ENCODE assay signal across 14 cellular contexts in genomic region chr4:81756973-81757372, GRCh38.
A peak's percentile ranks its signal among the peaks of the same experiment; 100 is the strongest.
DNase-seq lines count a peak whose midpoint lies in the region; ATAC-seq, FAIRE-seq and TF ChIP-seq lines count a peak whose summit lies in the region.
"Had no signal": no experiment of that assay in that cellular context is flagged by ENCODE, and none has a peak within 500 bp of the region (broad histone marks: within the 10 kb centered on the region; RNA-seq: fewer than 3 reads in every experiment).

No MANE protein-coding gene starts in this region.

- H3K27ac ChIP-seq in suprapubic skin = no peak overlapping the region
- H3K27ac ChIP-seq: coronary artery, gastrocnemius medialis, parathyroid adenoma, VCaP had no signal

- H3K27ac Mint-ChIP-seq in endothelial cell (ENCODE audit: unreplicated experiment) = no peak overlapping the region

- H3K36me3 ChIP-seq in suprapubic skin = no peaks in the 10 kb centered on the region
- H3K36me3 ChIP-seq: gastrocnemius medialis had no signal

- no peak for TF ChIP-seq EP300 in suprapubic skin (IDR thresholded peaks at IDR 0.05)

- no peaks in the 10 kb centered on the region for H3K36me3 Mint-ChIP-seq in endothelial cell (ENCODE audit: low read depth, unreplicated experiment)

- H3K27me3 ChIP-seq in suprapubic skin = no peaks in the 10 kb centered on the region
- H3K27me3 ChIP-seq: gastrocnemius medialis had no signal

- H3K4me3 Mint-ChIP-seq in endothelial cell (ENCODE audit: unreplicated experiment) = no peak overlapping the region

- no peaks in the 10 kb centered on the region for H3K4me1 Mint-ChIP-seq in endothelial cell (ENCODE audit: unreplicated experiment)

- ATAC-seq in GM19395 (IDR thresholded peaks at IDR 0.05; ENCODE audit: unreplicated experiment) (peak; percentile 97), HG02840 (IDR thresholded peaks at IDR 0.05; ENCODE audit: low FRiP score, unreplicated experiment) (peak; percentile 82), HG03520 (IDR thresholded peaks at IDR 0.05; ENCODE audit: unreplicated experiment) (peak; percentile 89)
- ATAC-seq: gastrocnemius medialis had no signal

- H3K27me3 Mint-ChIP-seq in endothelial cell (ENCODE audit: unreplicated experiment) = no peaks in the 10 kb centered on the region

- FAIRE-seq in GM12891 (lab: Jason Lieb, UNC) = no peak
- FAIRE-seq: RCC 7860 had no signal

- no peaks in the 10 kb centered on the region for H3K9me3 ChIP-seq in suprapubic skin
- H3K9me3 ChIP-seq: gastrocnemius medialis had no signal

- TF ChIP-seq CTCF in GM12864 (IDR thresholded peaks at IDR 0.05; ENCODE audit: low read depth, low read length, missing control alignments) = no peak
- TF ChIP-seq CTCF in endothelial cell (IDR thresholded peaks at IDR 0.05; ENCODE audit: unreplicated experiment) = no peak
- TF ChIP-seq CTCF in suprapubic skin (IDR thresholded peaks at IDR 0.05) = no peak

- H3K4me1 ChIP-seq in suprapubic skin = peaks cover 3% of the 10 kb centered on the region
- H3K4me1 ChIP-seq: gastrocnemius medialis, parathyroid adenoma had no signal

- TF ChIP-seq POLR2A in GM12891 (IDR thresholded peaks at IDR 0.05; ENCODE audit: low read depth, low read length) (no peak), suprapubic skin (IDR thresholded peaks at IDR 0.05) (no peak)

- peak; percentile 4 for DNase-seq in GM12864 (ENCODE audit: low read depth)
- no peak for DNase-seq in endothelial cell (ENCODE audit: low spot score)
- no peak for DNase-seq in GM12891 (ENCODE audit: insufficient read length, low spot score)
- DNase-seq in effector CD4-positive, alpha-beta T cell = no peak
- DNase-seq in suprapubic skin (ENCODE audit: low spot score in 2 of 2) = no peak
- DNase-seq: activated naive CD4-positive, alpha-beta T cell treated with Interleukin-2 at 50 U/mL for 16 hours; gastrocnemius medialis had no signal

- WGBS in suprapubic skin = 86% methylated on average over 3 of the region's 3 CpGs

- no peaks in the 10 kb centered on the region for H3K9me3 Mint-ChIP-seq in endothelial cell (ENCODE audit: unreplicated experiment)

- H3K4me3 ChIP-seq in GM12864 (ENCODE audit: low read depth, low read length) (no peak overlapping the region), suprapubic skin (no peak overlapping the region)
- H3K4me3 ChIP-seq: coronary artery, gastrocnemius medialis had no signal

TF ChIP-seq in GM12891, 5 proteins besides CTCF, POLR2A, EP300 and RAD21:
- no peak for TF ChIP-seq TAF1 (IDR thresholded peaks at IDR 0.05; ENCODE audit: low read depth, low read length)
- TF ChIP-seq PAX5 (IDR thresholded peaks at IDR 0.05; ENCODE audit: insufficient read depth, low read length, severe bottlenecking) = no peak
- no peak for TF ChIP-seq POLR2AphosphoS5 (IDR thresholded peaks at IDR 0.05; ENCODE audit: low read depth, low read length)
- TF ChIP-seq POU2F2 (IDR thresholded peaks at IDR 0.05; ENCODE audit: low read depth, low read length) = no peak
- TF ChIP-seq SPI1 (IDR thresholded peaks at IDR 0.05; ENCODE audit: low read depth, low read length) = no peak
